Comparison of ENCODE assay signal across 16 cellular contexts in the genomic region with DNA sequence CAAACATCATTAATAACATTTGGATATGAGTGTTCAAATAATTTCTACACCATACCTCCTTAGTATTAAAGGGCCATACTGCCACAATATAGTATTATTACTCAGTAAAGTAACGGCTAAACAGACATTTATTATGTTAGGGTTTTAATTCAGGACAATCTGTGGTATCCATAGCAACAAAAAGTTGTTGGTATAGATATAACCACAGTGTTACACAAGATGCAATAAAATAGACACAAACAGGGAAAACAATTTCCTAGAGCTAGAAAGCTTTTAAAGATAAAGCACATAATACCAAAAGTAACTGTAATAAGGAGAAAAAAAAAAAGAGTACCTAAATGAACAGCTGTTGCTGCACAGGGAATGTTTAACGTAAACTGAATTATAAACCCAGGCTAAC. TPM values are rescaled to one million over a fixed set of nuclear protein-coding genes. Genes with fewer than 3 reads are reported as not detected.
DNase-seq lines count a peak whose midpoint lies in the region; ATAC-seq, FAIRE-seq and TF ChIP-seq lines count a peak whose summit lies in the region.
"Had no signal": no experiment of that assay in that cellular context is flagged by ENCODE, and none has a peak within 500 bp of the region (broad histone marks: within the 10 kb centered on the region; RNA-seq: fewer than 3 reads in every experiment).

No MANE protein-coding gene starts in this region.

- peaks cover 2% of the 10 kb centered on the region for H3K36me3 Mint-ChIP-seq in activated naive CD8-positive, alpha-beta T cell
- peaks cover 47% of the 10 kb centered on the region for H3K36me3 Mint-ChIP-seq in activated naive CD8-positive, alpha-beta T cell treated with anti-CD3 and anti-CD28 coated beads, Interleukin-2, amount 50 U/mL, for 24 hours (ENCODE audit: low read depth)
- peaks cover 63% of the 10 kb centered on the region for H3K36me3 Mint-ChIP-seq in stimulated activated effector memory CD8-positive, alpha-beta T cell treated with anti-CD3 and anti-CD28 coated beads, Interleukin-12 subunit alpha, Interleukin-12 subunit beta, amount 100 ng/mL, for 72 hours

- H3K27ac Mint-ChIP-seq in activated naive CD8-positive, alpha-beta T cell, result peak overlapping the region; percentile 19
- no peak overlapping the region for H3K27ac Mint-ChIP-seq in activated naive CD8-positive, alpha-beta T cell treated with anti-CD3 and anti-CD28 coated beads, Interleukin-2, amount 50 U/mL, for 24 hours
- H3K27ac Mint-ChIP-seq in stimulated activated effector memory CD8-positive, alpha-beta T cell treated with anti-CD3 and anti-CD28 coated beads, Interleukin-12 subunit alpha, Interleukin-12 subunit beta, amount 100 ng/mL, for 72 hours, result peak overlapping the region; percentile 38
- H3K27ac Mint-ChIP-seq: B cell; CD4-positive, alpha-beta T cell; GM23338 had no signal

- no peak overlapping the region for H3K4me3 Mint-ChIP-seq in activated naive CD8-positive, alpha-beta T cell
- H3K4me3 Mint-ChIP-seq in activated naive CD8-positive, alpha-beta T cell treated with anti-CD3 and anti-CD28 coated beads, Interleukin-2, amount 50 U/mL, for 24 hours, result no peak overlapping the region
- H3K4me3 Mint-ChIP-seq in stimulated activated effector memory CD8-positive, alpha-beta T cell treated with anti-CD3 and anti-CD28 coated beads, Interleukin-12 subunit alpha, Interleukin-12 subunit beta, amount 100 ng/mL, for 72 hours, result no peak overlapping the region
- H3K4me3 Mint-ChIP-seq: B cell; CD4-positive, alpha-beta T cell; GM23338 had no signal

- DNase-seq in activated naive CD8-positive, alpha-beta T cell treated with anti-CD3 and anti-CD28 coated beads, Interleukin-2, amount 50 U/mL, for 24 hours, result no peak
- no peak for DNase-seq in HTR-8/SVneo (ENCODE audit: insufficient read length, low spot score)
- DNase-seq in fibroblast of villous mesenchyme (ENCODE audit: low read depth), result peak; percentile 75
- DNase-seq in stimulated activated effector memory CD8-positive, alpha-beta T cell treated with anti-CD3 and anti-CD28 coated beads, Interleukin-12 subunit alpha, Interleukin-12 subunit beta, amount 100 ng/mL, for 72 hours (ENCODE audit: low spot score in 2 of 2), result no peak
- DNase-seq in GM10266 (ENCODE audit: extremely low spot score), result no peak
- no peak for DNase-seq in activated CD4-positive, alpha-beta T cell treated with anti-CD3 and anti-CD28 coated beads, Interleukin-2, amount 50 U/mL, for 48 hours
- DNase-seq: C1 segment of cervical spinal cord; Calu3; CD4-positive, alpha-beta T cell; DMS 273 treated with DMSO at 0.1 percent for 48 hours; H7 had no signal

- H3K4me3 ChIP-seq in fibroblast of villous mesenchyme (ENCODE audit: low read depth, low read length), result no peak overlapping the region
- H3K4me3 ChIP-seq: GM23338 had no signal

- TF ChIP-seq CTCF in fibroblast of villous mesenchyme (IDR thresholded peaks at IDR 0.05; ENCODE audit: insufficient read depth, low read depth, low read length) (no peak), GM10266 (IDR thresholded peaks at IDR 0.05; ENCODE audit: control insufficient read depth, insufficient read depth, low read depth, missing control alignments) (no peak)

- H3K4me1 Mint-ChIP-seq in activated naive CD8-positive, alpha-beta T cell (ENCODE audit: low read depth), result peaks cover 29% of the 10 kb centered on the region
- peaks cover 42% of the 10 kb centered on the region for H3K4me1 Mint-ChIP-seq in activated naive CD8-positive, alpha-beta T cell treated with anti-CD3 and anti-CD28 coated beads, Interleukin-2, amount 50 U/mL, for 24 hours
- peaks cover 7% of the 10 kb centered on the region for H3K4me1 Mint-ChIP-seq in stimulated activated effector memory CD8-positive, alpha-beta T cell treated with anti-CD3 and anti-CD28 coated beads, Interleukin-12 subunit alpha, Interleukin-12 subunit beta, amount 100 ng/mL, for 72 hours

- no peaks in the 10 kb centered on the region for H3K27me3 Mint-ChIP-seq in activated naive CD8-positive, alpha-beta T cell
- H3K27me3 Mint-ChIP-seq in activated naive CD8-positive, alpha-beta T cell treated with anti-CD3 and anti-CD28 coated beads, Interleukin-2, amount 50 U/mL, for 24 hours, result no peaks in the 10 kb centered on the region
- H3K27me3 Mint-ChIP-seq: B cell; CD4-positive, alpha-beta T cell had no signal

- peak; percentile 26 for FAIRE-seq in HTR-8/SVneo (lab: Jason Lieb, UNC)
- FAIRE-seq: GM12891 had no signal

- no peak for ATAC-seq in activated naive CD8-positive, alpha-beta T cell treated with anti-CD3 and anti-CD28 coated beads, Interleukin-2, amount 50 U/mL, for 24 hours
- no peak for ATAC-seq in stimulated activated effector memory CD8-positive, alpha-beta T cell treated with anti-CD3 and anti-CD28 coated beads, Interleukin-12 subunit alpha, Interleukin-12 subunit beta, amount 100 ng/mL, for 72 hours
- ATAC-seq in esophagus mucosa, result no peak
- ATAC-seq: GM23338 had no signal

- no peaks in the 10 kb centered on the region for H3K9me3 Mint-ChIP-seq in activated naive CD8-positive, alpha-beta T cell (ENCODE audit: low read depth)
- no peaks in the 10 kb centered on the region for H3K9me3 Mint-ChIP-seq in activated naive CD8-positive, alpha-beta T cell treated with anti-CD3 and anti-CD28 coated beads, Interleukin-2, amount 50 U/mL, for 24 hours
- H3K9me3 Mint-ChIP-seq in stimulated activated effector memory CD8-positive, alpha-beta T cell treated with anti-CD3 and anti-CD28 coated beads, Interleukin-12 subunit alpha, Interleukin-12 subunit beta, amount 100 ng/mL, for 72 hours, result no peaks in the 10 kb centered on the region
- H3K9me3 Mint-ChIP-seq: CD4-positive, alpha-beta T cell; GM23338 had no signal

RNA-seq across cellular contexts. Expression of a gene that starts 16.1 kb away (rescaled TPM):
- 31.9 and 94.1 TPM in 2 replicates for total RNA-seq in fibroblast of villous mesenchyme
- total RNA-seq in esophagus mucosa, result 98.0 TPM

RNA-seq across cellular contexts. Expression of a gene that starts 28.3 kb away (rescaled TPM):
- 35.8 and 42.7 TPM in 2 replicates for total RNA-seq in fibroblast of villous mesenchyme
- total RNA-seq in esophagus mucosa, result 17.7 TPM
